ENCODE assay signal across 14 cellular contexts in the genomic region with DNA sequence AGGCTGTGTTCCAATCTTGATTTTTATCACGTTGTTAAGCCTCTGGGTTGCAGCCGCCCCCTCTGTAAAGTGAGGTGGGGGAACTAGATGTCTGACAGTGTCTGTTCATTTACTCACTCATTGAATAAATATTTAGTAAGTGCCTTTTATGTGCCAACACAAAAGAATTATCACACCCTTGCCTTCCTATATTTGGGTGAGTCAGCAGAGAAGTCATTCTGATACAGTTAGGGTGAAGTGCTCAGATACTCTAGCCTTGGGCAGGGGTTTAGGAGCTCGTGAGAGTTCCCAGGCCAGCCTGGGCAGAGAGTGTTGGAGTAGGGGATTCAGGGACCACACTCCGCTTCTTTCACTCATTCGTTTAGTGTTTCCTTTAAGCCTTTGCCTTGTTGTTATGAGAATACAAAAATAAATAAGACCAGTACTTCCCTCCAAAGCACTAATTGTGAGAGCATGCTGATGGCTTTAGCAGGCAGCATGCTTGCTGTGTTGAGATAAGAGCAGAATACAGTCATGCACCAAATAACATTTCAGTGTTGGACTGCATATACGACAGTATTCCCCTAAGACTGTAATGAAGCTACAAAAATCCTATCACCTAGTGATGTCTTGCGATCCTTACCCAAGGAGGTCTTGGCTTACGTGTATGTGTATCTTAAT.
DNase-seq lines count a peak whose midpoint lies in the region; ATAC-seq and TF ChIP-seq lines count a peak whose summit lies in the region.
"Had no signal": no experiment of that assay in that cellular context is flagged by ENCODE, and none has a peak within 500 bp of the region (broad histone marks: within the 10 kb centered on the region; RNA-seq: fewer than 3 reads in every experiment).

No MANE protein-coding gene starts in this region.

- H3K9me3 ChIP-seq in hepatocyte (ENCODE audit: low read depth): no peaks in the 10 kb centered on the region
- H3K9me3 ChIP-seq: thoracic aorta had no signal

- intact Hi-C loops in natural killer cell (cut with micrococcal nuclease) (no loop called here), head of caudate nucleus (cut with DNase I) (no loop called here)

- H3K4me2 ChIP-seq in hepatocyte: no peak overlapping the region

- H3K27me3 Mint-ChIP-seq in natural killer cell (ENCODE audit: low read depth in 2 of 2): no peaks in the 10 kb centered on the region
- H3K27me3 Mint-ChIP-seq in stimulated activated memory B cell treated with anti-CD40 and anti-IgM and Interleukin-4, amounts not matched to agents 10 μg/mL and 1 μg/mL and 100 μg/mL, for 72 hours: no peaks in the 10 kb centered on the region

- H3K79me2 ChIP-seq in hepatocyte: peaks cover 99% of the 10 kb centered on the region

- no peak overlapping the region for H2AFZ ChIP-seq in hepatocyte

- ATAC-seq in natural killer cell: peak in 1 of 3 donors; percentile 10
- no peak for ATAC-seq in stimulated activated memory B cell treated with anti-CD40 and anti-IgM and Interleukin-4, amounts not matched to agents 10 μg/mL and 1 μg/mL and 100 μg/mL, for 72 hours

- H3K4me3 ChIP-seq in brain microvascular endothelial cell (ENCODE audit: low read depth, low read length): no peak overlapping the region
- no peak overlapping the region for H3K4me3 ChIP-seq in hepatocyte
- H3K4me3 ChIP-seq: thoracic aorta had no signal

- H3K4me3 Mint-ChIP-seq in natural killer cell: no peak overlapping the region
- no peak overlapping the region for H3K4me3 Mint-ChIP-seq in stimulated activated memory B cell treated with anti-CD40 and anti-IgM and Interleukin-4, amounts not matched to agents 10 μg/mL and 1 μg/mL and 100 μg/mL, for 72 hours
- H3K4me3 Mint-ChIP-seq: nephron had no signal

- no peaks in the 10 kb centered on the region for H3K9me3 Mint-ChIP-seq in natural killer cell
- no peaks in the 10 kb centered on the region for H3K9me3 Mint-ChIP-seq in stimulated activated memory B cell treated with anti-CD40 and anti-IgM and Interleukin-4, amounts not matched to agents 10 μg/mL and 1 μg/mL and 100 μg/mL, for 72 hours
- H3K9me3 Mint-ChIP-seq: nephron had no signal

- no peaks in the 10 kb centered on the region for H3K9me2 ChIP-seq in hepatocyte (replicated peaks; ENCODE audit: insufficient read depth)

- no peaks in the 10 kb centered on the region for H3K36me3 Mint-ChIP-seq in natural killer cell
- H3K36me3 Mint-ChIP-seq in stimulated activated memory B cell treated with anti-CD40 and anti-IgM and Interleukin-4, amounts not matched to agents 10 μg/mL and 1 μg/mL and 100 μg/mL, for 72 hours: peaks cover 21% of the 10 kb centered on the region

- H4K20me1 ChIP-seq in hepatocyte (ENCODE audit: insufficient read depth, poor library complexity, severe bottlenecking): peaks cover 94% of the 10 kb centered on the region

- peak overlapping the region; percentile 16 for H3K27ac ChIP-seq in brain microvascular endothelial cell
- H3K27ac ChIP-seq in hepatocyte: no peak overlapping the region
- H3K27ac ChIP-seq: thoracic aorta had no signal

- peaks cover 14% of the 10 kb centered on the region for H3K4me1 ChIP-seq in hepatocyte (ENCODE audit: insufficient read depth)

- WGBS in hepatocyte (ENCODE audit: low lambda C conversion rate, missing lambda C conversion rate): 66% methylated on average over 8 of the region's 8 CpGs

- H3K27me3 ChIP-seq in brain microvascular endothelial cell (replicated peaks) (no peaks in the 10 kb centered on the region), hepatocyte (no peaks in the 10 kb centered on the region)

- peaks cover 68 to 77% of the 10 kb centered on the region in 2 donors for H3K4me1 Mint-ChIP-seq in natural killer cell
- peaks cover 63% of the 10 kb centered on the region for H3K4me1 Mint-ChIP-seq in stimulated activated memory B cell treated with anti-CD40 and anti-IgM and Interleukin-4, amounts not matched to agents 10 μg/mL and 1 μg/mL and 100 μg/mL, for 72 hours

- H3K36me3 ChIP-seq in brain microvascular endothelial cell (replicated peaks) (no peaks in the 10 kb centered on the region), hepatocyte (replicated peaks; ENCODE audit: insufficient read depth, low read depth) (no peaks in the 10 kb centered on the region)
- H3K36me3 ChIP-seq: thoracic aorta had no signal

- peak overlapping the region; percentile 7 to 84 for H3K27ac Mint-ChIP-seq in natural killer cell
- no peak overlapping the region for H3K27ac Mint-ChIP-seq in stimulated activated memory B cell treated with anti-CD40 and anti-IgM and Interleukin-4, amounts not matched to agents 10 μg/mL and 1 μg/mL and 100 μg/mL, for 72 hours

- TF ChIP-seq CTCF in brain microvascular endothelial cell (IDR thresholded peaks at IDR 0.05; ENCODE audit: low read depth, low read length, missing control alignments) (no peak), natural killer cell (IDR thresholded peaks at IDR 0.05) (no peak), hepatocyte (IDR thresholded peaks at IDR 0.05; ENCODE audit: poor library complexity) (no peak)

- DNase-seq in ELR (ENCODE audit: low read depth) (peak; percentile 75), NCI-H226 (peak; percentile 78), brain microvascular endothelial cell (no peak), natural killer cell (no peak), hepatocyte (ENCODE audit: low spot score) (no peak), medulla oblongata (ENCODE audit: extremely low spot score) (no peak), head of caudate nucleus (no peak)
- DNase-seq: activated CD8-positive, alpha-beta memory T cell treated with anti-CD3 and anti-CD28 coated beads for 24 hours; GDM1; NCI-H2107; Right ventricle myocardium superior had no signal

- in situ Hi-C loops in brain microvascular endothelial cell (cut with HindIII; ENCODE audit: low pct_ligation_motif_present, low sequenced_read_pairs): no loop called here

Comparison
In these comparisons a context has a peak if more than half of its experiments do, and no peak if none do; other contexts are left out.
1. DNase-seq: peak in ELR (single experiment) and NCI-H226 (single experiment); none in brain microvascular endothelial cell (single experiment), natural killer cell (single experiment), hepatocyte (single experiment), medulla oblongata (single experiment) and head of caudate nucleus (0 of 42).